ENCODE assay signal across 10 cellular contexts in genomic region chr15:60390231-60390630, GRCh38. TPM values are rescaled to one million over a fixed set of nuclear protein-coding genes. Genes with fewer than 3 reads are reported as not detected.
DNase-seq lines count a peak whose midpoint lies in the region; ATAC-seq and TF ChIP-seq lines count a peak whose summit lies in the region.
"Had no signal": no experiment of that assay in that cellular context is flagged by ENCODE, and none has a peak within 500 bp of the region (broad histone marks: within the 10 kb centered on the region; RNA-seq: fewer than 3 reads in every experiment).

No MANE protein-coding gene starts in this region.

- intact Hi-C loops in mammary epithelial cell (cut with micrococcal nuclease) (loop anchor here (2.0 to 5.0 kb wide), 2 partner anchors 61 to 553 kb away; no protein-coding TSS in a partner anchor), lower lobe of right lung (cut with DNase I) (no loop called here)

- peaks cover 2% of the 10 kb centered on the region for H3K36me3 Mint-ChIP-seq in activated naive CD8-positive, alpha-beta T cell
- H3K36me3 Mint-ChIP-seq in activated naive CD8-positive, alpha-beta T cell treated with anti-CD3 and anti-CD28 coated beads, Interleukin-2, amount 50 U/mL, for 24 hours (ENCODE audit: low read depth): peaks cover 16% of the 10 kb centered on the region
- peaks cover 50% of the 10 kb centered on the region for H3K36me3 Mint-ChIP-seq in type B pancreatic cell

- TF ChIP-seq CTCF in mammary epithelial cell (conservative IDR thresholded peaks at IDR 0.05 in 1 of 2, IDR thresholded peaks at IDR 0.05 in 1 of 2; ENCODE audit: extremely low read depth in 1 of 2, insufficient read depth in 1 of 2, low read depth in 1 of 2, low read length in 2 of 2) (no peak), lower lobe of right lung (IDR thresholded peaks at IDR 0.05) (no peak), type B pancreatic cell (conservative IDR thresholded peaks at IDR 0.05) (no peak), BE2C (IDR thresholded peaks at IDR 0.05; ENCODE audit: low read depth, low read length) (no peak)

- CTCF ChIA-PET in mammary epithelial cell (lab: Charles Lee; ENCODE audit: low non-redundant PET): interaction anchor here (0.5 kb wide), 1 partner anchor 389 kb away, joined by 3 read pairs; no protein-coding TSS in a partner anchor

- WGBS in mammary epithelial cell (ENCODE audit: low coverage, missing lambda C conversion rate): 73% methylated on average over 6 of the region's 6 CpGs

- H3K4me1 ChIP-seq in mammary epithelial cell (ENCODE audit: insufficient read depth, low read length) (peaks cover 67% of the 10 kb centered on the region), lower lobe of right lung (peaks cover 99% of the 10 kb centered on the region), BE2C (peaks cover 45% of the 10 kb centered on the region)

- H3K4me1 Mint-ChIP-seq in activated naive CD8-positive, alpha-beta T cell (ENCODE audit: low read depth): peaks cover 38% of the 10 kb centered on the region
- peaks cover 61% of the 10 kb centered on the region for H3K4me1 Mint-ChIP-seq in activated naive CD8-positive, alpha-beta T cell treated with anti-CD3 and anti-CD28 coated beads, Interleukin-2, amount 50 U/mL, for 24 hours
- H3K4me1 Mint-ChIP-seq in type B pancreatic cell (ENCODE audit: unreplicated experiment): peaks cover 65% of the 10 kb centered on the region

- no peaks in the 10 kb centered on the region for H3K27me3 ChIP-seq in mammary epithelial cell (ENCODE audit: insufficient read depth, low read length)
- no peaks in the 10 kb centered on the region for H3K27me3 ChIP-seq in lower lobe of right lung (ENCODE audit: low read depth)
- H3K27me3 ChIP-seq in BE2C: no peaks in the 10 kb centered on the region

- no TSS peak for BruUV-seq in mammary epithelial cell (replicated peaks; lab: Mats Ljungman, UMichigan)

- H3K79me2 ChIP-seq in mammary epithelial cell (ENCODE audit: insufficient read depth, low read length): peaks cover 98% of the 10 kb centered on the region

- peak overlapping the region; percentile 59 for H3K27ac Mint-ChIP-seq in activated naive CD8-positive, alpha-beta T cell
- no peak overlapping the region for H3K27ac Mint-ChIP-seq in activated naive CD8-positive, alpha-beta T cell treated with anti-CD3 and anti-CD28 coated beads, Interleukin-2, amount 50 U/mL, for 24 hours
- peak overlapping the region; percentile 97 for H3K27ac Mint-ChIP-seq in type B pancreatic cell

- H3K9me3 ChIP-seq in mammary epithelial cell (replicated peaks; ENCODE audit: insufficient read depth, low read length) (no peaks in the 10 kb centered on the region), lower lobe of right lung (no peaks in the 10 kb centered on the region), BE2C (no peaks in the 10 kb centered on the region)

- DNase-seq in activated naive CD8-positive, alpha-beta T cell treated with anti-CD3 and anti-CD28 coated beads, Interleukin-2, amount 50 U/mL, for 24 hours: no peak
- no peak for DNase-seq in mammary epithelial cell
- no peak for DNase-seq in lower lobe of right lung
- DNase-seq in type B pancreatic cell (ENCODE audit: extremely low spot score, unreplicated experiment): no peak
- no peak for DNase-seq in BE2C
- DNase-seq: activated CD4-positive, alpha-beta T cell treated with anti-CD3 and anti-CD28 coated beads for 36 hours; NCI-H82 had no signal

- H4K20me1 ChIP-seq in mammary epithelial cell (ENCODE audit: insufficient read depth, low read length): peaks cover 40% of the 10 kb centered on the region

- dilution Hi-C loops in mammary epithelial cell (cut with HindIII; ENCODE audit: low sequenced_read_pairs): no loop called here

- H3K27ac ChIP-seq in mammary epithelial cell (ENCODE audit: insufficient read depth, low read depth, low read length): peak overlapping the region; percentile 97
- H3K27ac ChIP-seq in lower lobe of right lung: peak overlapping the region; percentile 4

- H3K4me3 ChIP-seq in mammary epithelial cell (replicated peaks in 1 of 3; ENCODE audit: insufficient read depth in 1 of 3, low read depth in 2 of 3, low read length in 3 of 3) (peak overlapping the region in 2 of 3 experiments; percentile 12 to 30), lower lobe of right lung (peak overlapping the region; percentile 9), BE2C (ENCODE audit: low read depth, low read length) (no peak overlapping the region)

- no peaks in the 10 kb centered on the region for H3K9me3 Mint-ChIP-seq in activated naive CD8-positive, alpha-beta T cell (ENCODE audit: low read depth)
- H3K9me3 Mint-ChIP-seq in activated naive CD8-positive, alpha-beta T cell treated with anti-CD3 and anti-CD28 coated beads, Interleukin-2, amount 50 U/mL, for 24 hours: no peaks in the 10 kb centered on the region
- peaks cover 6% of the 10 kb centered on the region for H3K9me3 Mint-ChIP-seq in type B pancreatic cell

- ATAC-seq in activated naive CD8-positive, alpha-beta T cell treated with anti-CD3 and anti-CD28 coated beads, Interleukin-2, amount 50 U/mL, for 24 hours: no peak
- no peak for ATAC-seq in lower lobe of right lung
- ATAC-seq in HG03045 (IDR thresholded peaks at IDR 0.05; ENCODE audit: unreplicated experiment): no peak
- no peak for ATAC-seq in HG02759 (IDR thresholded peaks at IDR 0.05; ENCODE audit: unreplicated experiment)

- H3K36me3 ChIP-seq in mammary epithelial cell (ENCODE audit: insufficient read depth, low read length) (peaks cover 28% of the 10 kb centered on the region), lower lobe of right lung (peaks cover 10% of the 10 kb centered on the region), BE2C (peaks cover 19% of the 10 kb centered on the region)

- H3K4me3 Mint-ChIP-seq in activated naive CD8-positive, alpha-beta T cell: no peak overlapping the region
- H3K4me3 Mint-ChIP-seq in activated naive CD8-positive, alpha-beta T cell treated with anti-CD3 and anti-CD28 coated beads, Interleukin-2, amount 50 U/mL, for 24 hours: no peak overlapping the region
- H3K4me3 Mint-ChIP-seq in type B pancreatic cell: peak overlapping the region; percentile 72

- in situ Hi-C loops in mammary epithelial cell (cut with MboI; ENCODE audit: low sequenced_read_pairs in 2 of 2): no loop called here

- peak overlapping the region; percentile 11 for H3K9ac ChIP-seq in mammary epithelial cell (ENCODE audit: insufficient read depth, low read length)

- no peak overlapping the region for H2AFZ ChIP-seq in mammary epithelial cell (ENCODE audit: low read depth, low read length)

- peak overlapping the region; percentile 84 for H3K4me2 ChIP-seq in mammary epithelial cell (ENCODE audit: insufficient read depth, low read depth, low read length)

- no peaks in the 10 kb centered on the region for H3K27me3 Mint-ChIP-seq in activated naive CD8-positive, alpha-beta T cell
- no peaks in the 10 kb centered on the region for H3K27me3 Mint-ChIP-seq in activated naive CD8-positive, alpha-beta T cell treated with anti-CD3 and anti-CD28 coated beads, Interleukin-2, amount 50 U/mL, for 24 hours
- peaks cover under 1% of the 10 kb centered on the region for H3K27me3 Mint-ChIP-seq in type B pancreatic cell
- H3K27me3 Mint-ChIP-seq: activated CD4-positive, alpha-beta T cell treated with anti-CD3 and anti-CD28 coated beads for 36 hours had no signal

RNA-seq across cellular contexts. Expression of gene ANXA2, which starts 7.6 kb away (rescaled TPM):
- total RNA-seq in mammary epithelial cell (1,000 to 10,000 TPM; 5,384 to 5,597 TPM), lower lobe of right lung (834 TPM), type B pancreatic cell (ENCODE audit: low replicate concordance) (493 and 1,531 TPM in 2 replicates)
- polyA plus RNA-seq in mammary epithelial cell: 10,424 TPM
- 5,891 TPM for polyA minus RNA-seq in mammary epithelial cell
- polyA plus RNA-seq in BE2C (2012; ENCODE audit: insufficient read depth, insufficient read length, low read depth): 333 TPM
